In genomic region chr1:40270152-40270834, GRCh38 we compare ENCODE assay signal across 18 cellular contexts. TPM values are rescaled to one million over a fixed set of nuclear protein-coding genes. Genes with fewer than 3 reads are reported as not detected.
DNase-seq lines count a peak whose midpoint lies in the region; ATAC-seq, FAIRE-seq and TF ChIP-seq lines count a peak whose summit lies in the region.
"Had no signal": no experiment of that assay in that cellular context is flagged by ENCODE, and none has a peak within 500 bp of the region (broad histone marks: within the 10 kb centered on the region; RNA-seq: fewer than 3 reads in every experiment).

No MANE protein-coding gene starts in this region.

- H3K9me3 Mint-ChIP-seq in activated CD4-positive, alpha-beta T cell treated with anti-CD3 and anti-CD28 coated beads for 36 hours (ENCODE audit: low read depth), result no peaks in the 10 kb centered on the region
- H3K9me3 Mint-ChIP-seq: neural crest cell had no signal

- CTCF ChIA-PET in activated CD4-positive, alpha-beta T cell treated with anti-CD3 and anti-CD28 coated beads for 36 hours (lab: Charles Lee), result interaction anchor here (0.6 to 1.9 kb wide), 4 partner anchors 68 to 1470 kb away, joined by 3 to 8 read pairs (median 6); no protein-coding TSS in a partner anchor

- H3K9me3 ChIP-seq in osteoblast (ENCODE audit: low read depth, low read length) (no peaks in the 10 kb centered on the region), Peyer's patch (no peaks in the 10 kb centered on the region)
- H3K9me3 ChIP-seq: gastroesophageal sphincter, upper lobe of right lung had no signal

- no peaks in the 10 kb centered on the region for H3K27me3 Mint-ChIP-seq in activated CD4-positive, alpha-beta T cell treated with anti-CD3 and anti-CD28 coated beads for 36 hours

- no peaks in the 10 kb centered on the region for H3K27me3 ChIP-seq in osteoblast (ENCODE audit: insufficient read depth, low read length)
- no peaks in the 10 kb centered on the region for H3K27me3 ChIP-seq in Peyer's patch
- H3K27me3 ChIP-seq: gastroesophageal sphincter, upper lobe of right lung had no signal

- no peak overlapping the region for H3K4me3 ChIP-seq in osteoblast (ENCODE audit: insufficient read depth, low read length)
- H3K4me3 ChIP-seq in Peyer's patch, result no peak overlapping the region
- H3K4me3 ChIP-seq: gastroesophageal sphincter, skin epidermis, upper lobe of right lung had no signal

- peaks cover 10% of the 10 kb centered on the region for H4K20me1 ChIP-seq in osteoblast (ENCODE audit: insufficient read depth, low read length)

- peak overlapping the region; percentile 42 for H3K4me2 ChIP-seq in osteoblast (ENCODE audit: insufficient read depth, low read length)

- H3K27ac ChIP-seq in osteoblast (ENCODE audit: low read depth, low read length), result peak overlapping the region; percentile 74
- H3K27ac ChIP-seq in Peyer's patch, result no peak overlapping the region
- H3K27ac ChIP-seq: skin epidermis, upper lobe of right lung had no signal

- peaks cover 27% of the 10 kb centered on the region for H3K79me2 ChIP-seq in osteoblast (ENCODE audit: insufficient read depth, low read length)

- peak; percentile 26 for DNase-seq in activated CD4-positive, alpha-beta T cell treated with anti-CD3 and anti-CD28 coated beads for 36 hours
- DNase-seq in activated CD4-positive, alpha-beta T cell treated with anti-CD3 and anti-CD28 coated beads, Interleukin-2, amount 50 U/mL, for 4 hours, result no peak
- DNase-seq in LHCN-M2 (ENCODE audit: low read depth), result peak; percentile 27
- peak; percentile 51 for DNase-seq in astrocyte of the hippocampus (ENCODE audit: low read depth, low spot score)
- peak; percentile 58 for DNase-seq in osteoblast (ENCODE audit: insufficient read length, low spot score, missing footprints)
- DNase-seq in D721Med (ENCODE audit: insufficient read length, low spot score), result no peak
- DNase-seq in Peyer's patch, result no peak
- DNase-seq in DMS53 treated with DMSO at 0.1 percent for 48 hours (lab: John Stamatoyannopoulos, UW; ENCODE audit: unreplicated experiment), result no peak
- DNase-seq: activated effector memory CD4-positive, alpha-beta T cell treated with anti-CD3 and anti-CD28 coated beads, Interleukin-2, amount 50 U/mL, for 16 hours; Calu3; left colon; NCI-H446; RPMI8226; upper lobe of right lung had no signal

- peak; percentile 89 for ATAC-seq in activated CD4-positive, alpha-beta T cell treated with anti-CD3 and anti-CD28 coated beads for 36 hours
- ATAC-seq: gastroesophageal sphincter, left colon, upper lobe of right lung had no signal

- H2AFZ ChIP-seq in osteoblast (ENCODE audit: low read length), result no peak overlapping the region

- peaks cover 38% of the 10 kb centered on the region for H3K4me1 ChIP-seq in osteoblast (ENCODE audit: insufficient read depth, low read length)
- H3K4me1 ChIP-seq in Peyer's patch, result no peaks in the 10 kb centered on the region

- POLR2A ChIA-PET in activated CD4-positive, alpha-beta T cell treated with anti-CD3 and anti-CD28 coated beads for 36 hours (lab: Charles Lee), result interaction anchor here (0.5 to 0.7 kb wide), 2 partner anchors 12 to 119 kb away, joined by 4 read pairs; partner anchors contain the start of gene ZMPSTE24

- peaks cover 34% of the 10 kb centered on the region for H3K4me1 Mint-ChIP-seq in activated CD4-positive, alpha-beta T cell treated with anti-CD3 and anti-CD28 coated beads for 36 hours
- H3K4me1 Mint-ChIP-seq: neural crest cell had no signal

- no peak for FAIRE-seq in D721Med (lab: Jason Lieb, UNC)
- FAIRE-seq: A204.1 had no signal

- no peak for TF ChIP-seq CTCF in osteoblast (IDR thresholded peaks at IDR 0.05; ENCODE audit: extremely low read depth, low read depth, low read length)
- TF ChIP-seq CTCF in D721Med (IDR thresholded peaks at IDR 0.05; ENCODE audit: insufficient read depth, missing control alignments), result no peak
- no peak for TF ChIP-seq CTCF in Peyer's patch (IDR thresholded peaks at IDR 0.05)

- H3K36me3 Mint-ChIP-seq in activated CD4-positive, alpha-beta T cell treated with anti-CD3 and anti-CD28 coated beads for 36 hours (ENCODE audit: low read depth), result peaks cover 48% of the 10 kb centered on the region

- H3K27ac Mint-ChIP-seq in activated CD4-positive, alpha-beta T cell treated with anti-CD3 and anti-CD28 coated beads for 36 hours, result peak overlapping the region; percentile 85

- H3K4me3 Mint-ChIP-seq in activated CD4-positive, alpha-beta T cell treated with anti-CD3 and anti-CD28 coated beads for 36 hours, result no peak overlapping the region
- H3K4me3 Mint-ChIP-seq: neural crest cell had no signal

- intact Hi-C loops in activated CD4-positive, alpha-beta T cell treated with anti-CD3 and anti-CD28 coated beads for 36 hours (cut with DNase I, micrococcal nuclease), result loop anchor here in 1 of 2 experiments (1.0 kb wide), 1 partner anchor 45 kb away; no protein-coding TSS in a partner anchor

- no peak for TF ChIP-seq POLR2A in Peyer's patch (IDR thresholded peaks at IDR 0.05)

- H3K36me3 ChIP-seq in osteoblast (ENCODE audit: insufficient read depth, low read length), result peaks cover 47% of the 10 kb centered on the region
- H3K36me3 ChIP-seq in Peyer's patch, result peaks cover 0 to 64% (median 0%) of the 10 kb centered on the region in 3 donors

RNA-seq across cellular contexts. Expression of gene ZMPSTE24, which starts 12.3 kb away (rescaled TPM):
- total RNA-seq in activated CD4-positive, alpha-beta T cell treated with anti-CD3 and anti-CD28 coated beads for 36 hours, result 10 to 100 TPM; 20.7 to 23.0 TPM
- total RNA-seq in LHCN-M2 (2014; rRNA removed), result 53.0 and 56.5 TPM in 2 replicates
- 19.0 TPM for polyA plus RNA-seq in LHCN-M2 (2012)
- total RNA-seq in osteoblast, result 72.4 and 77.2 TPM in 2 replicates
- total RNA-seq in Peyer's patch, result 10 to 100 TPM; 11.6 to 44.3 (median 25.1) TPM

RNA-seq across cellular contexts. Expression of gene TMCO2, which starts 22.6 kb away (rescaled TPM):
- total RNA-seq in activated CD4-positive, alpha-beta T cell treated with anti-CD3 and anti-CD28 coated beads for 36 hours, result not detected
- not detected in 2 replicates for total RNA-seq in LHCN-M2 (2014; rRNA removed)
- not detected for polyA plus RNA-seq in LHCN-M2 (2012)
- not detected in 2 replicates for total RNA-seq in osteoblast
- total RNA-seq in Peyer's patch, result not detected
- total RNA-seq: Calu3, gastroesophageal sphincter, left colon, neural crest cell, upper lobe of right lung had no signal

RNA-seq across cellular contexts. Expression of gene COL9A2, which starts 46.8 kb away (rescaled TPM):
- 1 to 10 TPM; 2.5 to 3.0 TPM for total RNA-seq in activated CD4-positive, alpha-beta T cell treated with anti-CD3 and anti-CD28 coated beads for 36 hours
- total RNA-seq in LHCN-M2 (2014; rRNA removed), result not detected in 2 replicates
- 0.10 TPM for polyA plus RNA-seq in LHCN-M2 (2012)
- 0.36 and 0.88 TPM in 2 replicates for total RNA-seq in osteoblast
- 10 to 100 TPM in 1 of 4 donors, 1 to 10 TPM in 3; 2.1 to 11.6 (median 6.3) TPM for total RNA-seq in Peyer's patch

Comparison
In these comparisons a context has a peak if more than half of its experiments do, and no peak if none do; other contexts are left out.
1. DNase-seq: peak in activated CD4-positive, alpha-beta T cell treated with anti-CD3 and anti-CD28 coated beads for 36 hours (single experiment), LHCN-M2 (single experiment), astrocyte of the hippocampus (single experiment) and osteoblast (single experiment); none in activated CD4-positive, alpha-beta T cell treated with anti-CD3 and anti-CD28 coated beads, Interleukin-2, amount 50 U/mL, for 4 hours (0 of 2), D721Med (single experiment), Peyer's patch (0 of 3) and DMS53 treated with DMSO at 0.1 percent for 48 hours (single experiment).